8 cellular contexts compared by ENCODE assay signal in genomic region chr1:32240140-32240951, GRCh38. TPM values are rescaled to one million over a fixed set of nuclear protein-coding genes. Genes with fewer than 3 reads are reported as not detected.
DNase-seq lines count a peak whose midpoint lies in the region; ATAC-seq and TF ChIP-seq lines count a peak whose summit lies in the region.

No MANE protein-coding gene starts in this region.

- H3K4me1 Mint-ChIP-seq in GM23338, result peaks cover 16% of the 10 kb centered on the region
- H3K4me1 Mint-ChIP-seq in activated CD4-positive, alpha-beta memory T cell treated with anti-CD3 and anti-CD28 coated beads, Interleukin-2, amount 10 ng/mL, durations not matched to agents 7 days and 5 days, result peaks cover 19% of the 10 kb centered on the region
- peaks cover 12% of the 10 kb centered on the region for H3K4me1 Mint-ChIP-seq in endodermal cell
- peaks cover 11% of the 10 kb centered on the region for H3K4me1 Mint-ChIP-seq in memory B cell

- H3K4me1 ChIP-seq in BLaER1 (peaks cover 44% of the 10 kb centered on the region), GM23338 (ENCODE audit: insufficient read depth) (peaks cover 19% of the 10 kb centered on the region), endodermal cell (ENCODE audit: control insufficient read depth, insufficient read depth, low read length) (no peaks in the 10 kb centered on the region), stomach smooth muscle (ENCODE audit: control insufficient read depth, insufficient read depth, low read length) (peaks cover 23% of the 10 kb centered on the region)

- peaks cover 20% of the 10 kb centered on the region for H3F3A ChIP-seq in GM23338 (replicated peaks; ENCODE audit: low read depth)

- POLR2A ChIA-PET in activated CD4-positive, alpha-beta memory T cell treated with anti-CD3 and anti-CD28 coated beads, Interleukin-2, amount 10 ng/mL, durations not matched to agents 7 days and 5 days (lab: Charles Lee), result interaction anchor here (0.6 to 4.2 kb wide), 19 partner anchors 9 to 397 kb away, joined by 3 to 63 read pairs (median 4); partner anchors contain the start of genes CCDC28B, EIF3I, HDAC1 and LCK

- H3K36me3 ChIP-seq in BLaER1, result no peaks in the 10 kb centered on the region
- H3K36me3 ChIP-seq in GM23338 (ENCODE audit: insufficient read depth), result no peaks in the 10 kb centered on the region
- H3K36me3 ChIP-seq in endodermal cell (ENCODE audit: control insufficient read depth, insufficient read depth, low read length), result no peaks in the 10 kb centered on the region
- H3K36me3 ChIP-seq in stomach smooth muscle (ENCODE audit: control insufficient read depth in 2 of 2, insufficient read depth in 2 of 2, low read length in 2 of 2), result peaks cover 0 to 2% of the 10 kb centered on the region in 2 donors

- H3K9me3 Mint-ChIP-seq in GM23338 (no peaks in the 10 kb centered on the region), endodermal cell (no peaks in the 10 kb centered on the region), memory B cell (no peaks in the 10 kb centered on the region)
- no peaks in the 10 kb centered on the region for H3K9me3 Mint-ChIP-seq in activated CD4-positive, alpha-beta memory T cell treated with anti-CD3 and anti-CD28 coated beads, Interleukin-2, amount 10 ng/mL, durations not matched to agents 7 days and 5 days

- peak overlapping the region; percentile 84 for H2AFZ ChIP-seq in GM23338

- TF ChIP-seq CTCF in GM23338 (conservative IDR thresholded peaks at IDR 0.05; ENCODE audit: low read depth in 2 of 2) (peak in 1 of 2 experiments; percentile 43; a peak in 1 of 4 replicates), endodermal cell (conservative IDR thresholded peaks at IDR 0.05) (peak; percentile 45)

- H3K27ac Mint-ChIP-seq in GM23338 (peak overlapping the region; percentile 81), endodermal cell (peak overlapping the region; percentile 80), memory B cell (peak overlapping the region; percentile 70)
- H3K27ac Mint-ChIP-seq in activated CD4-positive, alpha-beta memory T cell treated with anti-CD3 and anti-CD28 coated beads, Interleukin-2, amount 10 ng/mL, durations not matched to agents 7 days and 5 days, result no peak overlapping the region

- peaks cover 13% of the 10 kb centered on the region for H3K27me3 Mint-ChIP-seq in GM23338 (ENCODE audit: insufficient read depth, low read depth, poor library complexity)
- H3K27me3 Mint-ChIP-seq in activated CD4-positive, alpha-beta memory T cell treated with anti-CD3 and anti-CD28 coated beads, Interleukin-2, amount 10 ng/mL, durations not matched to agents 7 days and 5 days, result no peaks in the 10 kb centered on the region
- peaks cover 19% of the 10 kb centered on the region for H3K27me3 Mint-ChIP-seq in endodermal cell (ENCODE audit: insufficient read depth)
- no peaks in the 10 kb centered on the region for H3K27me3 Mint-ChIP-seq in memory B cell

- H4K20me1 ChIP-seq in BLaER1, result no peaks in the 10 kb centered on the region
- no peaks in the 10 kb centered on the region for H4K20me1 ChIP-seq in GM23338 (replicated peaks; ENCODE audit: insufficient read depth)

- H3K9ac ChIP-seq in BLaER1, result peak overlapping the region; percentile 74
- peak overlapping the region; percentile 53 for H3K9ac ChIP-seq in endodermal cell (ENCODE audit: extremely low read depth, low read length, poor library complexity, severe bottlenecking)
- peak overlapping the region; percentile 77 to 79 for H3K9ac ChIP-seq in stomach smooth muscle (ENCODE audit: low read length in 2 of 2)

- H3K27me3 ChIP-seq in BLaER1 (no peaks in the 10 kb centered on the region), GM23338 (ENCODE audit: insufficient read depth) (peaks cover 7% of the 10 kb centered on the region; the same call in 1 of the 2 replicates), endodermal cell (ENCODE audit: control insufficient read depth, insufficient read depth, low read length, poor library complexity, severe bottlenecking) (no peaks in the 10 kb centered on the region), stomach smooth muscle (ENCODE audit: control insufficient read depth in 1 of 2, insufficient read depth in 2 of 2, low read length in 2 of 2) (no peaks in the 10 kb centered on the region)

- WGBS in endodermal cell (ENCODE audit: insufficient coverage in 1 of 2, insufficient read length in 1 of 2), 2 experiments, result 0 to 2% methylated on average over 25 to 62 of the region's 62 CpGs

- peak overlapping the region; percentile 36 for H3K27ac ChIP-seq in BLaER1
- peak overlapping the region; percentile 85 for H3K27ac ChIP-seq in GM23338 (ENCODE audit: low read depth)
- peak overlapping the region; percentile 53 for H3K27ac ChIP-seq in endodermal cell (ENCODE audit: low read depth, low read length)
- peak overlapping the region; percentile 62 for H3K27ac ChIP-seq in stomach smooth muscle (ENCODE audit: low read length)

- CTCF ChIA-PET in activated CD4-positive, alpha-beta memory T cell treated with anti-CD3 and anti-CD28 coated beads, Interleukin-2, amount 10 ng/mL, durations not matched to agents 7 days and 5 days (lab: Charles Lee), result interaction anchor here (0.7 to 5.0 kb wide), 12 partner anchors 11 to 111 kb away, joined by 3 to 73 read pairs (median 6); partner anchors contain the start of genes CCDC28B, HDAC1, LCK and MARCKSL1

- H3K36me3 Mint-ChIP-seq in GM23338 (ENCODE audit: low read depth), result no peaks in the 10 kb centered on the region; the same call in 2 of the 3 replicates
- no peaks in the 10 kb centered on the region for H3K36me3 Mint-ChIP-seq in activated CD4-positive, alpha-beta memory T cell treated with anti-CD3 and anti-CD28 coated beads, Interleukin-2, amount 10 ng/mL, durations not matched to agents 7 days and 5 days (ENCODE audit: low read depth)
- peaks cover 3% of the 10 kb centered on the region for H3K36me3 Mint-ChIP-seq in endodermal cell (ENCODE audit: low read depth)
- no peaks in the 10 kb centered on the region for H3K36me3 Mint-ChIP-seq in memory B cell

- peak overlapping the region; percentile 97 for H3K4me2 ChIP-seq in BLaER1
- H3K4me2 ChIP-seq in GM23338, result peak overlapping the region; percentile 99

- DNase-seq in GM23338 (ENCODE audit: low spot score), result peak; percentile 99
- peak; percentile 77 for DNase-seq in NCI-H2171 treated with DMSO at 0.1 percent for 48 hours (lab: John Stamatoyannopoulos, UW)
- peak; percentile 54 for DNase-seq in activated CD4-positive, alpha-beta memory T cell treated with anti-CD3 and anti-CD28 coated beads, Interleukin-2, amount 10 ng/mL, durations not matched to agents 7 days and 5 days
- DNase-seq in endodermal cell, result peak; percentile 97
- DNase-seq in memory B cell (ENCODE audit: low spot score in 2 of 2), result no peak
- no peak for DNase-seq in GDM1 (lab: John Stamatoyannopoulos, UW)

- H3K4me3 ChIP-seq in BLaER1 (peak overlapping the region; percentile 72), GM23338 (peak overlapping the region; percentile 66), endodermal cell (ENCODE audit: low read length) (peak overlapping the region; percentile 93), stomach smooth muscle (ENCODE audit: low read length in 2 of 2) (peak overlapping the region; percentile 87 to 91)

- H3K4me3 Mint-ChIP-seq in GM23338 (peak overlapping the region; percentile 88), endodermal cell (peak overlapping the region; percentile 72), memory B cell (peak overlapping the region; percentile 91)
- peak overlapping the region; percentile 78 for H3K4me3 Mint-ChIP-seq in activated CD4-positive, alpha-beta memory T cell treated with anti-CD3 and anti-CD28 coated beads, Interleukin-2, amount 10 ng/mL, durations not matched to agents 7 days and 5 days

- peaks cover 7% of the 10 kb centered on the region; the same call in 1 of the 2 replicates for H3K79me2 ChIP-seq in GM23338 (replicated peaks; ENCODE audit: insufficient read depth)

- ATAC-seq in GM23338 (peak; percentile 76), memory B cell (ENCODE audit: low read depth) (peak; percentile 78)

- H3K9me2 ChIP-seq in GM23338 (ENCODE audit: insufficient read depth), result no peaks in the 10 kb centered on the region

- H3K9me3 ChIP-seq in BLaER1 (no peaks in the 10 kb centered on the region), endodermal cell (ENCODE audit: control insufficient read depth, low read length) (no peaks in the 10 kb centered on the region), stomach smooth muscle (ENCODE audit: control insufficient read depth in 2 of 2, low read length in 2 of 2) (no peaks in the 10 kb centered on the region)

RNA-seq across cellular contexts. Expression of gene FAM167B, which starts 6.7 kb away (rescaled TPM):
- total RNA-seq in GM23338 (2014; rRNA removed; shearing (Covaris generic)), result 0.31 TPM in 1 of 2 replicates, not detected in the other
- polyA plus RNA-seq in GM23338 (2016; fragmentation: Nextera tagmentation; extraction: Ambion mirVana), result 2.2 TPM in 2 replicates
- total RNA-seq in activated CD4-positive, alpha-beta memory T cell treated with anti-CD3 and anti-CD28 coated beads, Interleukin-2, amount 10 ng/mL, durations not matched to agents 7 days and 5 days, result 1 to 10 TPM in 1 of 2 experiments, under 1 TPM in 1; 0.78 to 1.1 TPM
- total RNA-seq in endodermal cell, result 1 to 10 TPM; 1.1 to 2.9 TPM
- polyA plus RNA-seq in endodermal cell (2013, experiment 1 of 2), result 1.5 TPM
- polyA plus RNA-seq in endodermal cell (2013, experiment 2 of 2), result 1.7 TPM

RNA-seq across cellular contexts. Expression of gene LCK, which starts 10.7 kb away (rescaled TPM):
- total RNA-seq in GM23338 (2014; rRNA removed; shearing (Covaris generic)), result 69.4 and 86.6 TPM in 2 replicates
- 33.2 and 37.5 TPM in 2 replicates for polyA plus RNA-seq in GM23338 (2016; fragmentation: Nextera tagmentation; extraction: Ambion mirVana)
- 100 to 1,000 TPM; 469 to 474 TPM for total RNA-seq in activated CD4-positive, alpha-beta memory T cell treated with anti-CD3 and anti-CD28 coated beads, Interleukin-2, amount 10 ng/mL, durations not matched to agents 7 days and 5 days
- total RNA-seq in endodermal cell, result 1 to 10 TPM; 1.8 to 4.4 TPM
- 1.8 TPM for polyA plus RNA-seq in endodermal cell (2013, experiment 1 of 2)
- polyA plus RNA-seq in endodermal cell (2013, experiment 2 of 2), result 0.33 TPM

RNA-seq across cellular contexts. Expression of gene EIF3I, which starts 18.1 kb away (rescaled TPM):
- 249 and 274 TPM in 2 replicates for total RNA-seq in GM23338 (2014; rRNA removed; shearing (Covaris generic))
- 224 and 228 TPM in 2 replicates for polyA plus RNA-seq in GM23338 (2016; fragmentation: Nextera tagmentation; extraction: Ambion mirVana)
- 100 to 1,000 TPM; 161 to 172 TPM for total RNA-seq in activated CD4-positive, alpha-beta memory T cell treated with anti-CD3 and anti-CD28 coated beads, Interleukin-2, amount 10 ng/mL, durations not matched to agents 7 days and 5 days
- 100 to 1,000 TPM; 194 to 198 TPM for total RNA-seq in endodermal cell
- 211 TPM for polyA plus RNA-seq in endodermal cell (2013, experiment 1 of 2)
- 192 TPM for polyA plus RNA-seq in endodermal cell (2013, experiment 2 of 2)

RNA-seq across cellular contexts. Expression of gene TMEM234, which starts 18.2 kb away (rescaled TPM):
- total RNA-seq in GM23338 (2014; rRNA removed; shearing (Covaris generic)), result 4.7 and 7.7 TPM in 2 replicates
- 8.1 and 8.2 TPM in 2 replicates for polyA plus RNA-seq in GM23338 (2016; fragmentation: Nextera tagmentation; extraction: Ambion mirVana)
- total RNA-seq in activated CD4-positive, alpha-beta memory T cell treated with anti-CD3 and anti-CD28 coated beads, Interleukin-2, amount 10 ng/mL, durations not matched to agents 7 days and 5 days, result 10 to 100 TPM; 15.3 to 16.4 TPM
- 10 to 100 TPM; 35.1 to 35.5 TPM for total RNA-seq in endodermal cell
- 13.6 TPM for polyA plus RNA-seq in endodermal cell (2013, experiment 1 of 2)
- 14.6 TPM for polyA plus RNA-seq in endodermal cell (2013, experiment 2 of 2)

RNA-seq across cellular contexts. Expression of gene DCDC2B, which starts 31.5 kb away (rescaled TPM):
- not detected in 2 replicates for total RNA-seq in GM23338 (2014; rRNA removed; shearing (Covaris generic))
- 0.21 and 0.42 TPM in 2 replicates for polyA plus RNA-seq in GM23338 (2016; fragmentation: Nextera tagmentation; extraction: Ambion mirVana)
- total RNA-seq in activated CD4-positive, alpha-beta memory T cell treated with anti-CD3 and anti-CD28 coated beads, Interleukin-2, amount 10 ng/mL, durations not matched to agents 7 days and 5 days, result under 1 TPM in 1 of 2 experiments, not detected in 1; 0.13 TPM
- total RNA-seq in endodermal cell, result not detected
- not detected for polyA plus RNA-seq in endodermal cell (2013, experiment 1 of 2)
- not detected for polyA plus RNA-seq in endodermal cell (2013, experiment 2 of 2)

Comparison
In these comparisons a context has a peak if more than half of its experiments do, and no peak if none do; other contexts are left out.
1. DNase-seq: peak in GM23338 (single experiment), NCI-H2171 treated with DMSO at 0.1 percent for 48 hours (single experiment), activated CD4-positive, alpha-beta memory T cell treated with anti-CD3 and anti-CD28 coated beads, Interleukin-2, amount 10 ng/mL, durations not matched to agents 7 days and 5 days (single experiment) and endodermal cell (single experiment); none in memory B cell (0 of 2) and GDM1 (single experiment).
2. RNA of gene LCK, which starts 10.7 kb away (total RNA-seq): 469 to 474 TPM in activated CD4-positive, alpha-beta memory T cell treated with anti-CD3 and anti-CD28 coated beads, Interleukin-2, amount 10 ng/mL, durations not matched to agents 7 days and 5 days and 69.4 to 86.6 TPM in GM23338; 1.8 to 4.4 TPM in endodermal cell; every median in the first group is over 10 times any median in the second.
3. Peak in every context shown above with its lines, with median percentiles within 50 percentile points of each other: H3K27ac ChIP-seq, H3K4me3 ChIP-seq, H3K9ac ChIP-seq and H3K4me3 Mint-ChIP-seq.